In the genomic region with DNA sequence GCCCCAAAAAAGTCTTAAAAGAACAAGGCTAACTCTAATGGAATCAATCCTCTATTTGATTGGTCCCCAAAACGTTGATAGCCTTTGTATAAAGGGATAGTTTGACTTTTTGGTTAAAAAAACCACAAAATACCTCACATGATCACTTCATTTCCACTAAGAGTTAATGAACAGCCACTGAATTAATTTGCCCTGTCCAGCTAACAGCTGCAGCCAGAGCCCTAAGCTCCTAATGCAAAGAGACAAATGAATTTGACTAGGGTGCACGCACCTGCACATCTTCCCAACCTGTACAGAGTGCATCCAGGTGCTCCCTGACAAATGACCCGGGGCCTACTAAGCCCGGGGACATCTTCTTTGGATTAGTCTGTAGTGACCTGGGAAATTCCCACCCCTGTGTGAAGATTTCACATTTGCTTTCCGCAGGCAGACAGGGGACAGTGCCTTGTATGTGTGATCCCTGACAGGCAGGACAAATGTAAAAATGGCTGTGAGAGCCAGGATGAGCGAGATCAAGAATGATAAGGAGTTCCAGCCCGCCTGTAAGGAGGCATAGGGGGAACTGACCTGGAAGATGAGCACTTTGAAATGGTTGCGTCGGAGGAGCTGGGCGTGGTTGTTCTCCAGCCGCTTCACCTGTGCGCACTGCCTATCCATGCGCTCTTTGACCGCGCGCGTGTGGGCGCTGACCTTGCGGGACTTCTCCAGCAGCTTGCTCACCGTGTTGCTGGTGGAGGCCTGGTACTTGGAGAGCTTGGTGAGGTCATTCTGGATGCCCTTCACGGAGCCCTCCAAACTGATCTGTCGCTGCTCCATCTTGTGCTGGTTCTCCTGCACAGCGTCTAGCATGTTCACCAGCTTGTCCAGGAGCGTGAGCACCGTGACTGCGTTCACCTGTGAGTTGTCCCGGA, we compare ENCODE assay signal across 9 cellular contexts. TPM values are rescaled to one million over a fixed set of nuclear protein-coding genes. Genes with fewer than 3 reads are reported as not detected.
A peak's percentile ranks its signal among the peaks of the same experiment; 100 is the strongest.
DNase-seq lines count a peak whose midpoint lies in the region; ATAC-seq and TF ChIP-seq lines count a peak whose summit lies in the region.
"Had no signal": no experiment of that assay in that cellular context is flagged by ENCODE, and none has a peak within 500 bp of the region (broad histone marks: within the 10 kb centered on the region; RNA-seq: fewer than 3 reads in every experiment).

No MANE protein-coding gene starts in this region.

- TF ChIP-seq CTCF in chondrocyte (IDR thresholded peaks at IDR 0.05) (no peak), mesothelial cell of epicardium (IDR thresholded peaks at IDR 0.05; ENCODE audit: unreplicated experiment) (no peak)

- H3K36me3 Mint-ChIP-seq in activated naive CD4-positive, alpha-beta T cell treated with anti-CD3 and anti-CD28 coated beads, Interleukin-2, amount 50 U/mL, for 72 hours = no peaks in the 10 kb centered on the region
- no peaks in the 10 kb centered on the region for H3K36me3 Mint-ChIP-seq in chondrocyte (ENCODE audit: low read depth)
- no peaks in the 10 kb centered on the region for H3K36me3 Mint-ChIP-seq in mesothelial cell of epicardium
- no peaks in the 10 kb centered on the region for H3K36me3 Mint-ChIP-seq in activated T-cell treated with anti-CD3 and anti-CD28 coated beads, Interleukin-2, amount 50 U/mL, for 24 hours (ENCODE audit: low read depth)
- H3K36me3 Mint-ChIP-seq: naive B cell had no signal

- peaks cover 42% of the 10 kb centered on the region for H3K4me1 Mint-ChIP-seq in chondrocyte (ENCODE audit: low read depth)
- peaks cover 34% of the 10 kb centered on the region for H3K4me1 Mint-ChIP-seq in mesothelial cell of epicardium
- peaks cover 11% of the 10 kb centered on the region for H3K4me1 Mint-ChIP-seq in activated T-cell treated with anti-CD3 and anti-CD28 coated beads, Interleukin-2, amount 50 U/mL, for 24 hours (ENCODE audit: low read depth)

- H3K4me3 Mint-ChIP-seq in chondrocyte (ENCODE audit: unreplicated experiment) (peak overlapping the region; percentile 28), mesothelial cell of epicardium (no peak overlapping the region)
- no peak overlapping the region for H3K4me3 Mint-ChIP-seq in activated T-cell treated with anti-CD3 and anti-CD28 coated beads, Interleukin-2, amount 50 U/mL, for 24 hours

- no peak for DNase-seq in activated naive CD4-positive, alpha-beta T cell treated with anti-CD3 and anti-CD28 coated beads, Interleukin-2, amount 50 U/mL, for 72 hours (ENCODE audit: low spot score in 2 of 2)
- no peak for DNase-seq in activated naive CD4-positive, alpha-beta T cell treated with anti-CD3 and anti-CD28 coated beads, Interleukin-2, amount 50 U/mL, for 16 hours
- no peak for DNase-seq in chondrocyte (ENCODE audit: low spot score)
- no peak for DNase-seq in mesothelial cell of epicardium (ENCODE audit: low spot score in 2 of 2, unreplicated experiment in 2 of 2)
- DNase-seq in ureter (ENCODE audit: low spot score) = peak; percentile 47
- DNase-seq in mucosa of gallbladder (ENCODE audit: low spot score) = no peak
- no peak for DNase-seq in activated T-cell treated with anti-CD3 and anti-CD28 coated beads, Interleukin-2, amount 50 U/mL, for 24 hours
- DNase-seq: naive B cell had no signal

- peak; percentile 14 to 30 for ATAC-seq in activated naive CD4-positive, alpha-beta T cell treated with anti-CD3 and anti-CD28 coated beads, Interleukin-2, amount 50 U/mL, for 72 hours
- no peak for ATAC-seq in HG03280 (IDR thresholded peaks at IDR 0.05; ENCODE audit: unreplicated experiment)

- no peaks in the 10 kb centered on the region for H3K9me3 Mint-ChIP-seq in activated naive CD4-positive, alpha-beta T cell treated with anti-CD3 and anti-CD28 coated beads, Interleukin-2, amount 50 U/mL, for 72 hours
- H3K9me3 Mint-ChIP-seq in chondrocyte (ENCODE audit: low read depth) (no peaks in the 10 kb centered on the region), mesothelial cell of epicardium (no peaks in the 10 kb centered on the region)
- H3K9me3 Mint-ChIP-seq in activated T-cell treated with anti-CD3 and anti-CD28 coated beads, Interleukin-2, amount 50 U/mL, for 24 hours = no peaks in the 10 kb centered on the region
- H3K9me3 Mint-ChIP-seq: naive B cell had no signal

- H3K27ac Mint-ChIP-seq in activated naive CD4-positive, alpha-beta T cell treated with anti-CD3 and anti-CD28 coated beads, Interleukin-2, amount 50 U/mL, for 72 hours = no peak overlapping the region
- no peak overlapping the region for H3K27ac Mint-ChIP-seq in chondrocyte (ENCODE audit: unreplicated experiment)
- H3K27ac Mint-ChIP-seq in mesothelial cell of epicardium = peak overlapping the region; percentile 25
- H3K27ac Mint-ChIP-seq in activated T-cell treated with anti-CD3 and anti-CD28 coated beads, Interleukin-2, amount 50 U/mL, for 24 hours = no peak overlapping the region
- H3K27ac Mint-ChIP-seq: naive B cell had no signal

- H3K27me3 Mint-ChIP-seq in chondrocyte (ENCODE audit: low read depth) (no peaks in the 10 kb centered on the region), mesothelial cell of epicardium (ENCODE audit: low read depth) (no peaks in the 10 kb centered on the region)
- H3K27me3 Mint-ChIP-seq in activated T-cell treated with anti-CD3 and anti-CD28 coated beads, Interleukin-2, amount 50 U/mL, for 24 hours = peaks cover 45% of the 10 kb centered on the region

RNA-seq across cellular contexts. Expression of gene CAVIN2, which starts 0.8 kb away (rescaled TPM):
- not detected for total RNA-seq in activated naive CD4-positive, alpha-beta T cell treated with anti-CD3 and anti-CD28 coated beads, Interleukin-2, amount 50 U/mL, for 72 hours
- 1.8 to 5.7 TPM (median 2.2 TPM) in 3 replicates for total RNA-seq in chondrocyte
- 0.72 to 0.96 TPM (median 0.80 TPM) in 3 replicates for total RNA-seq in mesothelial cell of epicardium
- 52.4 TPM for total RNA-seq in ureter
- 138 TPM for total RNA-seq in mucosa of gallbladder
